ENCODE assay signal across 11 cellular contexts in the genomic region with DNA sequence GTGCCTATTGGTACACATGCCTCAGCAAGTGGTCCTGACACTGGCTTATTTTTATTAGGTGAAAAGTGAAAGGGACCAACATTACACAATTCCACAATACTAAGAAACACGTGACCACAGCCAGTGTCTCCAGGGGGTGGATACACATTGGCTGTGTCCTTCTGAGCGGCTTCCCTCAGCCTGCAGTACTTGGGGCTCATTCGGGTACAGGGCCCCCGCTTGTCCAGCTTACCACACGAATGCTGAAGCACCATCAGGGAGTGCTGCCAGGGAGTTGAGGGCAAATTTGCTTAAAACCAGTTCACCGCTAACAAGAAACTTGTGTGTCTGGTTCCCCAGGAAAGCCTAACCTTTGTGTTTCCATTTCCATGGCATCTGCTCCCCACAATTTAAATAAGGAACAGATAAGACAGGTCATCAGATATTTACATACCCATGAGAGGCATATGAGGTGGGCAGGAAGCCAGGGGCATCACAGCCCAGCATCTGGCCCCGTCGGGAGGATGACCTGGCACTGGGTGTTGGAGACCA. TPM values are rescaled to one million over a fixed set of nuclear protein-coding genes. Genes with fewer than 3 reads are reported as not detected.
DNase-seq lines count a peak whose midpoint lies in the region; ATAC-seq and TF ChIP-seq lines count a peak whose summit lies in the region.
"Had no signal": no experiment of that assay in that cellular context is flagged by ENCODE, and none has a peak within 500 bp of the region (broad histone marks: within the 10 kb centered on the region; RNA-seq: fewer than 3 reads in every experiment).

No MANE protein-coding gene starts in this region.

- no TSS peak for BruUV-seq in PC-9 (replicated peaks; lab: Mats Ljungman, UMichigan)

- H3K4me2 ChIP-seq in PC-9 = peak overlapping the region; percentile 82

- no peaks in the 10 kb centered on the region for H3K9me2 ChIP-seq in PC-9 (ENCODE audit: insufficient read depth)

- no peaks in the 10 kb centered on the region for H3K27me3 ChIP-seq in PC-9 (ENCODE audit: insufficient read depth, low read depth)
- no peaks in the 10 kb centered on the region for H3K27me3 ChIP-seq in suprapubic skin
- H3K27me3 ChIP-seq: ovary had no signal

- CTCF ChIA-PET in activated naive CD4-positive, alpha-beta T cell treated with anti-CD3 and anti-CD28 coated beads for 36 hours (lab: Charles Lee) = no interaction called here
- CTCF ChIA-PET in PC-9 (lab: Charles Lee) = no interaction called here

- H3K27ac ChIP-seq in PC-9 (peak overlapping the region; percentile 88), suprapubic skin (peak overlapping the region; percentile 21)
- H3K27ac ChIP-seq: ovary had no signal

- H3K27me3 Mint-ChIP-seq in activated naive CD4-positive, alpha-beta T cell treated with anti-CD3 and anti-CD28 coated beads for 36 hours (ENCODE audit: low read depth) = no peaks in the 10 kb centered on the region

- WGBS in suprapubic skin = 49% methylated on average over 8 of the region's 8 CpGs

- peaks cover 84% of the 10 kb centered on the region for H3K4me1 Mint-ChIP-seq in activated naive CD4-positive, alpha-beta T cell treated with anti-CD3 and anti-CD28 coated beads for 36 hours (ENCODE audit: low read depth)

- H3K4me1 ChIP-seq in PC-9 (replicated peaks; ENCODE audit: insufficient read depth) (peaks cover 78% of the 10 kb centered on the region), suprapubic skin (peaks cover 50% of the 10 kb centered on the region)

- POLR2A ChIA-PET in PC-9 (lab: Charles Lee; ENCODE audit: unreplicated experiment) = no interaction called here

- TF ChIP-seq CTCF in PC-9 (conservative IDR thresholded peaks at IDR 0.05) = no peak
- no peak for TF ChIP-seq CTCF in fibroblast of pulmonary artery (IDR thresholded peaks at IDR 0.05; ENCODE audit: low read length, missing control alignments)
- TF ChIP-seq CTCF in suprapubic skin (IDR thresholded peaks at IDR 0.05) = no peak

- no peak for TF ChIP-seq EP300 in suprapubic skin (IDR thresholded peaks at IDR 0.05)

- H3K9me3 ChIP-seq in PC-9 (ENCODE audit: insufficient read depth, low read depth) (no peaks in the 10 kb centered on the region), suprapubic skin (no peaks in the 10 kb centered on the region)
- H3K9me3 ChIP-seq: ovary had no signal

- intact Hi-C loops in activated naive CD4-positive, alpha-beta T cell treated with anti-CD3 and anti-CD28 coated beads for 36 hours (cut with micrococcal nuclease) = loop anchor here (5.0 kb wide), 1 partner anchor 272 kb away; the partner anchor contains the start of gene ZNF253
- intact Hi-C loops in PC-9 (cut with micrococcal nuclease; ENCODE audit: unreplicated experiment) = loop anchor here (1.0 kb wide), 1 partner anchor 11 kb away; no protein-coding TSS in a partner anchor

- no peaks in the 10 kb centered on the region for H3K9me3 Mint-ChIP-seq in activated naive CD4-positive, alpha-beta T cell treated with anti-CD3 and anti-CD28 coated beads for 36 hours

- H3K79me2 ChIP-seq in PC-9 (ENCODE audit: low read depth) = no peaks in the 10 kb centered on the region

- TF ChIP-seq POLR2A in suprapubic skin (IDR thresholded peaks at IDR 0.05) = no peak

- no peaks in the 10 kb centered on the region for H4K20me1 ChIP-seq in PC-9 (ENCODE audit: insufficient read depth)

- H2AFZ ChIP-seq in PC-9 = no peak overlapping the region

- H3K36me3 ChIP-seq in PC-9 (ENCODE audit: low read depth) (no peaks in the 10 kb centered on the region), suprapubic skin (no peaks in the 10 kb centered on the region)
- H3K36me3 ChIP-seq: ovary had no signal

- H3K4me3 Mint-ChIP-seq in activated naive CD4-positive, alpha-beta T cell treated with anti-CD3 and anti-CD28 coated beads for 36 hours = no peak overlapping the region

- H3K27ac Mint-ChIP-seq in activated naive CD4-positive, alpha-beta T cell treated with anti-CD3 and anti-CD28 coated beads for 36 hours = peak overlapping the region; percentile 80

- peaks cover 57% of the 10 kb centered on the region for H3F3A ChIP-seq in PC-9 (ENCODE audit: insufficient read depth, low read depth)

- peaks cover 17% of the 10 kb centered on the region for H3K36me3 Mint-ChIP-seq in activated naive CD4-positive, alpha-beta T cell treated with anti-CD3 and anti-CD28 coated beads for 36 hours (ENCODE audit: low read depth)

- no peak for DNase-seq in activated naive CD4-positive, alpha-beta T cell treated with anti-CD3 and anti-CD28 coated beads for 36 hours
- no peak for DNase-seq in activated naive CD4-positive, alpha-beta T cell treated with Interleukin-2 at 50 U/mL for 16 hours
- DNase-seq in PC-9 = peak; percentile 70 to 99
- DNase-seq in fibroblast of pulmonary artery (ENCODE audit: low read depth) = peak; percentile 14
- DNase-seq in suprapubic skin (ENCODE audit: low spot score in 2 of 2) = no peak
- no peak for DNase-seq in NCI-H2196 (lab: John Stamatoyannopoulos, UW; ENCODE audit: unreplicated experiment)
- DNase-seq: C1 segment of cervical spinal cord, NCI-H1436, ovary had no signal

- ATAC-seq in HG02678 (IDR thresholded peaks at IDR 0.05; ENCODE audit: unreplicated experiment) (no peak), GM18873 (IDR thresholded peaks at IDR 0.05; ENCODE audit: low FRiP score, unreplicated experiment) (no peak)

- H3K4me3 ChIP-seq in PC-9 (peak overlapping the region; percentile 9; the same call in 1 of the 2 replicates), fibroblast of pulmonary artery (replicated peaks; ENCODE audit: low read depth, low read length) (no peak overlapping the region), suprapubic skin (no peak overlapping the region)
- H3K4me3 ChIP-seq: ovary had no signal

RNA-seq across cellular contexts. Expression of gene PBX4, which starts 23.3 kb away (rescaled TPM):
- total RNA-seq in activated naive CD4-positive, alpha-beta T cell treated with anti-CD3 and anti-CD28 coated beads for 36 hours = 10 to 100 TPM; 13.5 to 17.5 TPM
- 5.7 and 7.4 TPM in 2 replicates for total RNA-seq in PC-9 (2021)
- total RNA-seq in suprapubic skin = 10 to 100 TPM in 1 of 4 donors, 1 to 10 TPM in 3; 3.3 to 14.9 (median 4.8) TPM

RNA-seq across cellular contexts. Expression of gene LPAR2, which starts 32.8 kb away (rescaled TPM):
- 10 to 100 TPM; 20.2 to 20.7 TPM for total RNA-seq in activated naive CD4-positive, alpha-beta T cell treated with anti-CD3 and anti-CD28 coated beads for 36 hours
- 27.4 and 29.2 TPM in 2 replicates for total RNA-seq in PC-9 (2021)
- total RNA-seq in suprapubic skin = 10 to 100 TPM; 27.4 to 36.2 (median 32.6) TPM

RNA-seq across cellular contexts. Expression of gene GMIP, which starts 48.2 kb away (rescaled TPM):
- total RNA-seq in activated naive CD4-positive, alpha-beta T cell treated with anti-CD3 and anti-CD28 coated beads for 36 hours = 10 to 100 TPM; 38.7 to 40.6 TPM
- 15.4 and 18.2 TPM in 2 replicates for total RNA-seq in PC-9 (2021)
- total RNA-seq in suprapubic skin = 10 to 100 TPM; 10.1 to 14.4 (median 13.4) TPM

RNA-seq across cellular contexts. Expression of gene CILP2, which starts 57.2 kb away (rescaled TPM):
- total RNA-seq in activated naive CD4-positive, alpha-beta T cell treated with anti-CD3 and anti-CD28 coated beads for 36 hours = under 1 TPM; 0.14 to 0.22 TPM
- 1.1 and 2.5 TPM in 2 replicates for total RNA-seq in PC-9 (2021)
- under 1 TPM; 0.15 to 0.44 (median 0.21) TPM for total RNA-seq in suprapubic skin

Comparison
In these comparisons a context has a peak if more than half of its experiments do, and no peak if none do; other contexts are left out.
1. DNase-seq: peak in PC-9 (2 of 2) and fibroblast of pulmonary artery (single experiment); none in activated naive CD4-positive, alpha-beta T cell treated with anti-CD3 and anti-CD28 coated beads for 36 hours (single experiment), activated naive CD4-positive, alpha-beta T cell treated with Interleukin-2 at 50 U/mL for 16 hours (single experiment), suprapubic skin (0 of 2) and NCI-H2196 (single experiment).